In the genomic region with DNA sequence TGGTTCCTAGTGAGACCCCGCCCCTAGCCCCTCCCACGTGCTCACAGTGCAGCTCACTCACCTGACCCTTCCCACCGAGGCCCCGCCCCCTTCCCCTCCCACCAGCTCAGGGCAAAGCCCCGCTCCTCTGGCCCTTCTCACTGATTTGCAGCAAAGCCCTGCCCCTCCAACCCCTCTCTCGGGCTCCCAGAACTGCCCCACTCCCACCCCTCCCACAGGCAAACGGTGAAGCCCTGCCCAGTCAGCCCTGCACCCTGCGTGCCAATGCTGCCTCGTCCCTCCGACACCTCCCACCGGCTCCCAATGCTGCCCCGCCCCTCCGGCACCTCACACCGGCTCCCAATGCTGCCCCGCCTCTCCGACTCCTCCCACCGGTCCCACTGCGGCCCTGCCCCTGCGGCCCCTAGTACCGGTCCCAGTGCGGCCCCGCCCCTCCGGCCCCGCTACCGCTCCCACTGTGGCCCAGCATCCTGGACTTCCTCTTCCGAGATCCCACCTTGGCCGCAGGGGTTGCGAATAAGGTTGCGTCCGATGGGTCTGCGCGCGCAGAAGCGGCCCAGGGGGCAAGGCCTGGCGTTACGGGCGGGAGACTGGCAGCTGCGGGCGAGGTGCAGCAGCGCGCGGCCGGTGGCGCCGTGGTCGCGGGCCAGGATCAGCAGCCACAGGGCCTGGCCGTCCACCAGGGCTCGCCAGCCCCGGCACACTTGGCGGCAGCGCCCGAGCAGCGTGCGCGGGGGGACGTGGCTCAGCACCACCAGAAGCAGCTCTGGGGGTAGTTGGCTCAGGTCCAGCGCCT, we compare ENCODE assay signal across 8 cellular contexts. TPM values are rescaled to one million over a fixed set of nuclear protein-coding genes. Genes with fewer than 3 reads are reported as not detected.
DNase-seq lines count a peak whose midpoint lies in the region; ATAC-seq and TF ChIP-seq lines count a peak whose summit lies in the region.

No MANE protein-coding gene starts in this region.

- CTCF ChIA-PET in HCT116 (lab: Charles Lee) = interaction anchor here (1.4 kb wide), 1 partner anchor 56 kb away, joined by 5 read pairs; a partner anchor contains a TSS

- RAD21 ChIA-PET in HCT116 (lab: Charles Lee; ENCODE audit: low non-redundant PET in 1 of 2, low total read pairs in 2 of 2, uncharacterized antibody in 2 of 2, unreplicated experiment in 2 of 2) = interaction anchor here in 1 of 2 experiments (0.5 kb wide), 1 partner anchor 89 kb away, joined by 4 read pairs; no protein-coding TSS in a partner anchor

- ATAC-seq in HCT116 (peak; percentile 95), GM19397 (IDR thresholded peaks at IDR 0.05; ENCODE audit: unreplicated experiment) (no peak)

- intact Hi-C loops in HCT116 (cut with micrococcal nuclease) = no loop called here

- DNase-seq in COLO668 (lab: John Stamatoyannopoulos, UW; ENCODE audit: unreplicated experiment) (peak; percentile 88), HCT116 (ENCODE audit: low read depth, low spot score) (peak; percentile 94), NCI-H226 (peak; percentile 99)
- peak; percentile 89 for DNase-seq in activated CD4-positive, alpha-beta T cell treated with anti-CD3 and anti-CD28 coated beads for 48 hours
- peak; percentile 66 to 89 (median 67) for DNase-seq in stimulated activated CD4-positive, alpha-beta T cell treated with anti-CD3 and anti-CD28 coated beads, Interleukin-1b, Interleukin-23, amount 100 ng/mL, for 24 hours (ENCODE audit: low read depth in 4 of 4, low spot score in 1 of 4)

- TF ChIP-seq CTCF in HCT116 (IDR thresholded peaks at IDR 0.05 in 2 of 3, conservative IDR thresholded peaks at IDR 0.05 in 1 of 3; ENCODE audit: borderline replicate concordance in 1 of 3, insufficient read depth in 1 of 3, low read depth in 2 of 3, low read length in 2 of 3) = no peak

- TF ChIP-seq POLR2A in HCT116 (IDR thresholded peaks at IDR 0.05; ENCODE audit: borderline replicate concordance, extremely low read depth, insufficient read depth, insufficient read length) = peak; percentile 56

- peak overlapping the region; percentile 100 for H3K27ac ChIP-seq in HCT116 (ENCODE audit: low read depth, low read length)
- H3K27ac ChIP-seq in cingulate gyrus (ENCODE audit: low read depth, low read length) = peak overlapping the region; percentile 85
- H3K27ac ChIP-seq in layer of hippocampus (ENCODE audit: low read depth, low read length) = peak overlapping the region; percentile 42

- H3K27me3 ChIP-seq in HCT116 (ENCODE audit: insufficient read depth, low read length) (no peaks in the 10 kb centered on the region), layer of hippocampus (ENCODE audit: control insufficient read depth, insufficient read depth, low read length) (no peaks in the 10 kb centered on the region)

- H3K9ac ChIP-seq in HCT116 (ENCODE audit: low read length) = peak overlapping the region; percentile 70

- H3K4me1 ChIP-seq in HCT116 (ENCODE audit: control insufficient read depth in 1 of 2, insufficient read depth in 2 of 2, low read length in 2 of 2) = peaks cover 24 to 35% of the 10 kb centered on the region in 2 experiments

- H3K4me3 ChIP-seq in HCT116 (replicated peaks in 1 of 2; ENCODE audit: low read depth in 1 of 2, low read length in 2 of 2) = peak overlapping the region; percentile 51 to 65

- H3K9me3 ChIP-seq in HCT116 (ENCODE audit: control insufficient read depth in 1 of 2, insufficient read depth in 1 of 2, low read depth in 1 of 2, low read length in 2 of 2) = peaks cover 0 to 10% of the 10 kb centered on the region in 2 experiments; a peak in 1 of 4 replicates

- no TSS peak for BruUV-seq in HCT116 (replicated peaks; lab: Mats Ljungman, UMichigan)

- H3K79me2 ChIP-seq in HCT116 (ENCODE audit: insufficient read depth, low read length) = no peaks in the 10 kb centered on the region

- H2AFZ ChIP-seq in HCT116 (ENCODE audit: low read depth, low read length, poor library complexity, severe bottlenecking) = no peak overlapping the region

- no peaks in the 10 kb centered on the region for H4K20me1 ChIP-seq in HCT116 (ENCODE audit: insufficient read depth)

- peaks cover 0 to 4% of the 10 kb centered on the region in 2 experiments; a peak in 1 of 4 replicates for H3K36me3 ChIP-seq in HCT116 (ENCODE audit: control insufficient read depth in 1 of 2, insufficient read depth in 2 of 2, low read length in 2 of 2)

- no peaks in the 10 kb centered on the region for H3K9me2 ChIP-seq in HCT116 (ENCODE audit: insufficient read depth)

- peak overlapping the region; percentile 93 for H3K4me2 ChIP-seq in HCT116 (ENCODE audit: low read length)

- no peak for TF ChIP-seq RAD21 in HCT116 (IDR thresholded peaks at IDR 0.05; ENCODE audit: low read depth)

- POLR2A ChIA-PET in HCT116 (lab: Charles Lee) = interaction anchor here (0.6 to 1.8 kb wide), 9 partner anchors 10 to 121 kb away, joined by 3 to 7 read pairs (median 4); a partner anchor contains a TSS

TF ChIP-seq in HCT116, 20 proteins besides CTCF, POLR2A, EP300 and RAD21:
- TF ChIP-seq TCF7L2 (IDR thresholded peaks at IDR 0.05; ENCODE audit: borderline replicate concordance, extremely low read depth, insufficient read depth, insufficient read length) (no peak), ELF1 (IDR thresholded peaks at IDR 0.05; ENCODE audit: borderline replicate concordance, low read depth) (no peak), ZNF274 (IDR thresholded peaks at IDR 0.05; ENCODE audit: low read depth, low read length) (no peak), SP1 (IDR thresholded peaks at IDR 0.05; ENCODE audit: low read depth) (0 out of 2 replicates have a peak, but pooled peaks have one; percentile 15), EZH2 (IDR thresholded peaks at IDR 0.05) (no peak), SIN3A (IDR thresholded peaks at IDR 0.05; ENCODE audit: low read depth) (no peak), POLR2AphosphoS5 (IDR thresholded peaks at IDR 0.05; ENCODE audit: low read depth, low read length) (peak; percentile 76), YY1 (IDR thresholded peaks at IDR 0.05; ENCODE audit: extremely low read depth, insufficient replicate concordance, low read depth, low read length) (peak; percentile 5), CBX3 (IDR thresholded peaks at IDR 0.05; ENCODE audit: low read depth) (no peak), FOSL1 (IDR thresholded peaks at IDR 0.05; ENCODE audit: low read depth) (no peak), EGR1 (IDR thresholded peaks at IDR 0.05; ENCODE audit: low read depth) (no peak), ZFX (IDR thresholded peaks at IDR 0.05) (peak; percentile 72; the same call in 1 of the 2 replicates), JUND (IDR thresholded peaks at IDR 0.05) (no peak)
- TF ChIP-seq, protein P1, sequence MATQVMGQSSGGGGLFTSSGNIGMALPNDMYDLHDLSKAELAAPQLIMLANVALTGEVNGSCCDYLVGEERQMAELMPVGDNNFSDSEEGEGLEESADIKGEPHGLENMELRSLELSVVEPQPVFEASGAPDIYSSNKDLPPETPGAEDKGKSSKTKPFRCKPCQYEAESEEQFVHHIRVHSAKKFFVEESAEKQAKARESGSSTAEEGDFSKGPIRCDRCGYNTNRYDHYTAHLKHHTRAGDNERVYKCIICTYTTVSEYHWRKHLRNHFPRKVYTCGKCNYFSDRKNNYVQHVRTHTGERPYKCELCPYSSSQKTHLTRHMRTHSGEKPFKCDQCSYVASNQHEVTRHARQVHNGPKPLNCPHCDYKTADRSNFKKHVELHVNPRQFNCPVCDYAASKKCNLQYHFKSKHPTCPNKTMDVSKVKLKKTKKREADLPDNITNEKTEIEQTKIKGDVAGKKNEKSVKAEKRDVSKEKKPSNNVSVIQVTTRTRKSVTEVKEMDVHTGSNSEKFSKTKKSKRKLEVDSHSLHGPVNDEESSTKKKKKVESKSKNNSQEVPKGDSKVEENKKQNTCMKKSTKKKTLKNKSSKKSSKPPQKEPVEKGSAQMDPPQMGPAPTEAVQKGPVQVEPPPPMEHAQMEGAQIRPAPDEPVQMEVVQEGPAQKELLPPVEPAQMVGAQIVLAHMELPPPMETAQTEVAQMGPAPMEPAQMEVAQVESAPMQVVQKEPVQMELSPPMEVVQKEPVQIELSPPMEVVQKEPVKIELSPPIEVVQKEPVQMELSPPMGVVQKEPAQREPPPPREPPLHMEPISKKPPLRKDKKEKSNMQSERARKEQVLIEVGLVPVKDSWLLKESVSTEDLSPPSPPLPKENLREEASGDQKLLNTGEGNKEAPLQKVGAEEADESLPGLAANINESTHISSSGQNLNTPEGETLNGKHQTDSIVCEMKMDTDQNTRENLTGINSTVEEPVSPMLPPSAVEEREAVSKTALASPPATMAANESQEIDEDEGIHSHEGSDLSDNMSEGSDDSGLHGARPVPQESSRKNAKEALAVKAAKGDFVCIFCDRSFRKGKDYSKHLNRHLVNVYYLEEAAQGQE (IDR thresholded peaks at IDR 0.05; ENCODE audit: low read depth) = no peak
- TF ChIP-seq, protein P2, sequence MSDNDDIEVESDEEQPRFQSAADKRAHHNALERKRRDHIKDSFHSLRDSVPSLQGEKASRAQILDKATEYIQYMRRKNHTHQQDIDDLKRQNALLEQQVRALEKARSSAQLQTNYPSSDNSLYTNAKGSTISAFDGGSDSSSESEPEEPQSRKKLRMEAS (IDR thresholded peaks at IDR 0.05) = peak; percentile 54
- TF ChIP-seq, protein P3, sequence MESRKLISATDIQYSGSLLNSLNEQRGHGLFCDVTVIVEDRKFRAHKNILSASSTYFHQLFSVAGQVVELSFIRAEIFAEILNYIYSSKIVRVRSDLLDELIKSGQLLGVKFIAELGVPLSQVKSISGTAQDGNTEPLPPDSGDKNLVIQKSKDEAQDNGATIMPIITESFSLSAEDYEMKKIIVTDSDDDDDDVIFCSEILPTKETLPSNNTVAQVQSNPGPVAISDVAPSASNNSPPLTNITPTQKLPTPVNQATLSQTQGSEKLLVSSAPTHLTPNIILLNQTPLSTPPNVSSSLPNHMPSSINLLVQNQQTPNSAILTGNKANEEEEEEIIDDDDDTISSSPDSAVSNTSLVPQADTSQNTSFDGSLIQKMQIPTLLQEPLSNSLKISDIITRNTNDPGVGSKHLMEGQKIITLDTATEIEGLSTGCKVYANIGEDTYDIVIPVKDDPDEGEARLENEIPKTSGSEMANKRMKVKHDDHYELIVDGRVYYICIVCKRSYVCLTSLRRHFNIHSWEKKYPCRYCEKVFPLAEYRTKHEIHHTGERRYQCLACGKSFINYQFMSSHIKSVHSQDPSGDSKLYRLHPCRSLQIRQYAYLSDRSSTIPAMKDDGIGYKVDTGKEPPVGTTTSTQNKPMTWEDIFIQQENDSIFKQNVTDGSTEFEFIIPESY (IDR thresholded peaks at IDR 0.05; ENCODE audit: extremely low read depth, insufficient replicate concordance, low read length) = no peak
- TF ChIP-seq, protein P4, sequence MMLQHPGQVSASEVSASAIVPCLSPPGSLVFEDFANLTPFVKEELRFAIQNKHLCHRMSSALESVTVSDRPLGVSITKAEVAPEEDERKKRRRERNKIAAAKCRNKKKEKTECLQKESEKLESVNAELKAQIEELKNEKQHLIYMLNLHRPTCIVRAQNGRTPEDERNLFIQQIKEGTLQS (IDR thresholded peaks at IDR 0.05) = no peak

RNA-seq across cellular contexts. Expression of a gene that starts 0.8 kb away (rescaled TPM):
- 16.4 TPM for total RNA-seq in HCT116 (2021; ENCODE audit: unreplicated experiment)
- polyA plus RNA-seq in HCT116 (2012) = 17.8 and 22.1 TPM in 2 replicates

RNA-seq across cellular contexts. Expression of a gene that starts 52.6 kb away (rescaled TPM):
- 4.7 TPM for total RNA-seq in HCT116 (2021; ENCODE audit: unreplicated experiment)
- polyA plus RNA-seq in HCT116 (2012) = 5.5 and 6.0 TPM in 2 replicates

RNA-seq across cellular contexts. Expression of a gene that starts 56.0 kb away (rescaled TPM):
- total RNA-seq in HCT116 (2021; ENCODE audit: unreplicated experiment) = 18.5 TPM
- polyA plus RNA-seq in HCT116 (2012) = 10.9 and 11.3 TPM in 2 replicates

Comparison
In these comparisons a context has a peak if more than half of its experiments do, and no peak if none do; other contexts are left out.
1. H3K27ac ChIP-seq: peak in every context shown above with its lines; median percentile 100 in HCT116; 85 in cingulate gyrus; 42 in layer of hippocampus.